In genomic region chr4:142274137-142274536, GRCh38 we compare ENCODE assay signal across 19 cellular contexts.
DNase-seq lines count a peak whose midpoint lies in the region; ATAC-seq and TF ChIP-seq lines count a peak whose summit lies in the region.
"Had no signal": no experiment of that assay in that cellular context is flagged by ENCODE, and none has a peak within 500 bp of the region (broad histone marks: within the 10 kb centered on the region; RNA-seq: fewer than 3 reads in every experiment).

No MANE protein-coding gene starts in this region.

- ATAC-seq in T-helper 17 cell = no peak
- ATAC-seq: gastrocnemius medialis; stimulated activated memory B cell treated with anti-CD40 and anti-IgM and Interleukin-4, amounts not matched to agents 10 μg/mL and 1 μg/mL and 100 μg/mL, for 72 hours had no signal

- H3K79me2 ChIP-seq in GM23248 (ENCODE audit: insufficient read depth) = 0 out of 2 replicates have a peak, but pooled peaks cover 8% of the 10 kb centered on the region

- peak overlapping the region; percentile 62 for H3K27ac Mint-ChIP-seq in T-helper 17 cell
- H3K27ac Mint-ChIP-seq in activated T-helper 1 cell treated with anti-CD3 and anti-CD28 coated beads, Interleukin-12 subunit alpha, Interleukin-12 subunit beta, Interleukin-2, Interleukin-4 antibody, amounts not matched to agents 30 ng/mL and 10 ng/mL and 1 ng/mL, durations not matched to agents 14 hours and 24 hours and 36 hours = no peak overlapping the region
- H3K27ac Mint-ChIP-seq: dendritic cell treated with granulocyte-macrophage colony-stimulating factor and Interleukin-4, amounts not matched to agents 40 ng/mL and 50 ng/mL, for 4 days; stimulated activated memory B cell treated with anti-CD40 and anti-IgM and Interleukin-4, amounts not matched to agents 10 μg/mL and 1 μg/mL and 100 μg/mL, for 72 hours had no signal

- H3K27me3 ChIP-seq in GM23248 (replicated peaks; ENCODE audit: insufficient read depth) = no peaks in the 10 kb centered on the region
- H3K27me3 ChIP-seq: BLaER1, gastrocnemius medialis, vagina had no signal

- H3F3A ChIP-seq in GM23248 (ENCODE audit: insufficient read depth) = peaks cover 19% of the 10 kb centered on the region; the same call in 1 of the 2 replicates

- H3K4me2 ChIP-seq in GM23248 (ENCODE audit: unreplicated experiment) = no peak overlapping the region
- H3K4me2 ChIP-seq: BLaER1 had no signal

- peaks cover 33% of the 10 kb centered on the region; the same call in 1 of the 2 replicates for H3K4me1 ChIP-seq in GM23248 (ENCODE audit: insufficient read depth)
- H3K4me1 ChIP-seq: BLaER1, gastrocnemius medialis, vagina had no signal

- in situ Hi-C loops in GM23248 (cut with MboI) = no loop called here

- peaks cover 7% of the 10 kb centered on the region for H3K36me3 Mint-ChIP-seq in T-helper 17 cell (ENCODE audit: low read depth)
- peaks cover 1% of the 10 kb centered on the region for H3K36me3 Mint-ChIP-seq in activated T-helper 1 cell treated with anti-CD3 and anti-CD28 coated beads, Interleukin-12 subunit alpha, Interleukin-12 subunit beta, Interleukin-2, Interleukin-4 antibody, amounts not matched to agents 30 ng/mL and 10 ng/mL and 1 ng/mL, durations not matched to agents 14 hours and 24 hours and 36 hours (ENCODE audit: low read depth)
- H3K36me3 Mint-ChIP-seq: stimulated activated memory B cell treated with anti-CD40 and anti-IgM and Interleukin-4, amounts not matched to agents 10 μg/mL and 1 μg/mL and 100 μg/mL, for 72 hours had no signal

- 52 to 57% methylated on average over 1 of the region's 1 CpG for WGBS in GM23248 (ENCODE audit: low coverage in 1 of 2, low lambda C conversion rate in 2 of 2, missing lambda C conversion rate in 2 of 2), 2 experiments

- TF ChIP-seq CTCF in fibroblast of the aortic adventitia (IDR thresholded peaks at IDR 0.05; ENCODE audit: insufficient read depth, low read length) = no peak

- intact Hi-C loops in activated T-helper 1 cell treated with anti-CD3 and anti-CD28 coated beads, Interleukin-12 subunit alpha, Interleukin-12 subunit beta, Interleukin-2, Interleukin-4 antibody, amounts not matched to agents 30 ng/mL and 10 ng/mL and 1 ng/mL, durations not matched to agents 14 hours and 24 hours and 36 hours (cut with micrococcal nuclease) = no loop called here

- peaks cover 41% of the 10 kb centered on the region for H3K4me1 Mint-ChIP-seq in T-helper 17 cell
- peaks cover 2% of the 10 kb centered on the region for H3K4me1 Mint-ChIP-seq in activated T-helper 1 cell treated with anti-CD3 and anti-CD28 coated beads, Interleukin-12 subunit alpha, Interleukin-12 subunit beta, Interleukin-2, Interleukin-4 antibody, amounts not matched to agents 30 ng/mL and 10 ng/mL and 1 ng/mL, durations not matched to agents 14 hours and 24 hours and 36 hours (ENCODE audit: low read depth)
- H3K4me1 Mint-ChIP-seq: stimulated activated memory B cell treated with anti-CD40 and anti-IgM and Interleukin-4, amounts not matched to agents 10 μg/mL and 1 μg/mL and 100 μg/mL, for 72 hours had no signal

- DNase-seq in A172 (ENCODE audit: low spot score) = peak; percentile 49
- DNase-seq in GM23248 = peak; percentile 70
- DNase-seq in T-helper 17 cell = no peak
- DNase-seq in fibroblast of the aortic adventitia (ENCODE audit: low read depth) = peak; percentile 53
- no peak for DNase-seq in hypothalamus (lab: John Stamatoyannopoulos, UW)
- DNase-seq in NCI-H2029 (lab: John Stamatoyannopoulos, UW) = no peak
- DNase-seq in COLO668 (lab: John Stamatoyannopoulos, UW; ENCODE audit: unreplicated experiment) = no peak
- DNase-seq in activated T-helper 1 cell treated with anti-CD3 and anti-CD28 coated beads, Interleukin-12 subunit alpha, Interleukin-12 subunit beta, Interleukin-2, Interleukin-4 antibody, amounts not matched to agents 30 ng/mL and 10 ng/mL and 1 ng/mL, durations not matched to agents 14 hours and 24 hours and 36 hours (ENCODE audit: low spot score) = no peak
- DNase-seq: activated naive CD4-positive, alpha-beta T cell; DND-41; gastrocnemius medialis; kidney; MM.1S; stimulated activated CD4-positive, alpha-beta T cell treated with anti-CD3 and anti-CD28 coated beads, Interleukin-2, amount 100 ng/mL, for 48 hours had no signal

- H3K27me3 Mint-ChIP-seq in T-helper 17 cell = no peaks in the 10 kb centered on the region
- no peaks in the 10 kb centered on the region for H3K27me3 Mint-ChIP-seq in activated T-helper 1 cell treated with anti-CD3 and anti-CD28 coated beads, Interleukin-12 subunit alpha, Interleukin-12 subunit beta, Interleukin-2, Interleukin-4 antibody, amounts not matched to agents 30 ng/mL and 10 ng/mL and 1 ng/mL, durations not matched to agents 14 hours and 24 hours and 36 hours (ENCODE audit: insufficient read depth)
- H3K27me3 Mint-ChIP-seq: dendritic cell treated with granulocyte-macrophage colony-stimulating factor and Interleukin-4, amounts not matched to agents 40 ng/mL and 50 ng/mL, for 4 days; stimulated activated memory B cell treated with anti-CD40 and anti-IgM and Interleukin-4, amounts not matched to agents 10 μg/mL and 1 μg/mL and 100 μg/mL, for 72 hours had no signal

- H3K27ac ChIP-seq in GM23248 = peak overlapping the region; percentile 66
- H3K27ac ChIP-seq: BLaER1, gastrocnemius medialis, HL-60, vagina had no signal

- H4K20me1 ChIP-seq in GM23248 (ENCODE audit: insufficient read depth) = no peaks in the 10 kb centered on the region
- H4K20me1 ChIP-seq: BLaER1 had no signal

- H3K4me3 ChIP-seq in GM23248 = no peak overlapping the region
- H3K4me3 ChIP-seq in fibroblast of the aortic adventitia (ENCODE audit: low read depth, low read length) = no peak overlapping the region
- H3K4me3 ChIP-seq: BLaER1, gastrocnemius medialis, vagina had no signal

- H3K9me3 Mint-ChIP-seq in activated T-helper 1 cell treated with anti-CD3 and anti-CD28 coated beads, Interleukin-12 subunit alpha, Interleukin-12 subunit beta, Interleukin-2, Interleukin-4 antibody, amounts not matched to agents 30 ng/mL and 10 ng/mL and 1 ng/mL, durations not matched to agents 14 hours and 24 hours and 36 hours = no peaks in the 10 kb centered on the region
- H3K9me3 Mint-ChIP-seq: dendritic cell treated with granulocyte-macrophage colony-stimulating factor and Interleukin-4, amounts not matched to agents 40 ng/mL and 50 ng/mL, for 4 days; stimulated activated memory B cell treated with anti-CD40 and anti-IgM and Interleukin-4, amounts not matched to agents 10 μg/mL and 1 μg/mL and 100 μg/mL, for 72 hours had no signal

- H3K9me2 ChIP-seq in GM23248 (ENCODE audit: insufficient read depth) = no peaks in the 10 kb centered on the region

- H2AFZ ChIP-seq in GM23248 = no peak overlapping the region

- H3K36me3 ChIP-seq in GM23248 (ENCODE audit: low read depth) = no peaks in the 10 kb centered on the region
- H3K36me3 ChIP-seq: BLaER1, gastrocnemius medialis, vagina had no signal

- no peak overlapping the region for H3K9ac ChIP-seq in GM23248
- H3K9ac ChIP-seq: BLaER1 had no signal

- H3K4me3 Mint-ChIP-seq in T-helper 17 cell = no peak overlapping the region
- no peak overlapping the region for H3K4me3 Mint-ChIP-seq in activated T-helper 1 cell treated with anti-CD3 and anti-CD28 coated beads, Interleukin-12 subunit alpha, Interleukin-12 subunit beta, Interleukin-2, Interleukin-4 antibody, amounts not matched to agents 30 ng/mL and 10 ng/mL and 1 ng/mL, durations not matched to agents 14 hours and 24 hours and 36 hours
- H3K4me3 Mint-ChIP-seq: dendritic cell treated with granulocyte-macrophage colony-stimulating factor and Interleukin-4, amounts not matched to agents 40 ng/mL and 50 ng/mL, for 4 days; stimulated activated memory B cell treated with anti-CD40 and anti-IgM and Interleukin-4, amounts not matched to agents 10 μg/mL and 1 μg/mL and 100 μg/mL, for 72 hours had no signal

- H3K9me3 ChIP-seq in GM23248 (ENCODE audit: low read depth) (no peaks in the 10 kb centered on the region), T-helper 17 cell (ENCODE audit: control insufficient read depth, low read length, poor library complexity, severe bottlenecking) (no peaks in the 10 kb centered on the region)
- H3K9me3 ChIP-seq: BLaER1, gastrocnemius medialis, vagina had no signal

Comparison
In these comparisons a context has a peak if more than half of its experiments do, and no peak if none do; other contexts are left out.
1. DNase-seq: peak in A172 (single experiment), GM23248 (single experiment) and fibroblast of the aortic adventitia (single experiment); none in T-helper 17 cell (0 of 3), hypothalamus (0 of 51), NCI-H2029 (single experiment), COLO668 (single experiment) and activated T-helper 1 cell treated with anti-CD3 and anti-CD28 coated beads, Interleukin-12 subunit alpha, Interleukin-12 subunit beta, Interleukin-2, Interleukin-4 antibody, amounts not matched to agents 30 ng/mL and 10 ng/mL and 1 ng/mL, durations not matched to agents 14 hours and 24 hours and 36 hours (single experiment).